In genomic region chr5:160235731-160236130, GRCh38 we compare ENCODE assay signal across 42 cellular contexts. TPM values are rescaled to one million over a fixed set of nuclear protein-coding genes. Genes with fewer than 3 reads are reported as not detected.
"Had no signal": no experiment of that assay in that cellular context is flagged by ENCODE, and none has a peak within 500 bp of the region (broad histone marks: within the 10 kb centered on the region; RNA-seq: fewer than 3 reads in every experiment).

No MANE protein-coding gene starts in this region.

- H3K4me3 Mint-ChIP-seq: activated CD4-positive, alpha-beta memory T cell treated with anti-CD3 and anti-CD28 coated beads for 36 hours; activated CD4-positive, alpha-beta T cell treated with anti-CD3 and anti-CD28 coated beads for 36 hours; activated CD4-positive, alpha-beta T cell treated with anti-CD3 and anti-CD28 coated beads, Interleukin-2, amount 10 ng/mL, durations not matched to agents 24 days and 14 days; activated CD8-positive, alpha-beta memory T cell treated with anti-CD3 and anti-CD28 coated beads, Interleukin-2, amount 10 ng/mL, durations not matched to agents 7 days and 5 days; activated CD8-positive, alpha-beta T cell treated with anti-CD3 and anti-CD28 coated beads, Interleukin-2, amount 10 ng/mL, durations not matched to agents 7 days and 5 days; activated naive CD4-positive, alpha-beta T cell treated with anti-CD3 and anti-CD28 coated beads for 36 hours; activated naive CD4-positive, alpha-beta T cell treated with anti-CD3 and anti-CD28 coated beads, Interleukin-2, amount 50 U/mL, for 24 hours; activated naive CD8-positive, alpha-beta T cell treated with anti-CD3 and anti-CD28 coated beads for 36 hours; activated naive CD8-positive, alpha-beta T cell treated with anti-CD3 and anti-CD28 coated beads, Interleukin-2, amount 50 U/mL, for 24 hours; activated T-helper 1 cell treated with anti-CD3 and anti-CD28 coated beads, Interleukin-12 subunit alpha, Interleukin-12 subunit beta, Interleukin-2, Interleukin-4 antibody, amounts not matched to agents 30 ng/mL and 10 ng/mL and 1 ng/mL, durations not matched to agents 14 hours and 24 hours and 36 hours; brain; T-helper 17 cell; T-helper 2 cell treated with Interferon-gamma antibody and Interleukin-4, amounts not matched to agents 5 μg/mL and 100 μg/mL, for 36 hours had no signal

- H3K4me1 Mint-ChIP-seq: activated CD4-positive, alpha-beta T cell treated with anti-CD3 and anti-CD28 coated beads for 36 hours; activated CD4-positive, alpha-beta T cell treated with anti-CD3 and anti-CD28 coated beads, Interleukin-2, amount 10 ng/mL, durations not matched to agents 24 days and 14 days; activated CD8-positive, alpha-beta memory T cell treated with anti-CD3 and anti-CD28 coated beads, Interleukin-2, amount 10 ng/mL, durations not matched to agents 7 days and 5 days; activated naive CD4-positive, alpha-beta T cell treated with anti-CD3 and anti-CD28 coated beads, Interleukin-2, amount 50 U/mL, for 24 hours; activated naive CD8-positive, alpha-beta T cell treated with anti-CD3 and anti-CD28 coated beads for 36 hours had no signal

- H3K27me3 ChIP-seq: adrenal gland, ascending aorta, breast epithelium, cardiac muscle cell, colonic mucosa, esophagus squamous epithelium had no signal

- FAIRE-seq: endometrium, endothelial cell of umbilical vein had no signal

- H3K9me3 ChIP-seq: adrenal gland, ascending aorta, breast epithelium, colonic mucosa, esophagus squamous epithelium, gastroesophageal sphincter had no signal

- DNase-seq: activated CD4-positive, alpha-beta memory T cell treated with anti-CD3 and anti-CD28 coated beads for 36 hours; activated CD4-positive, alpha-beta T cell treated with anti-CD3 and anti-CD28 coated beads for 36 hours; activated CD4-positive, alpha-beta T cell treated with anti-CD3 and anti-CD28 coated beads, Interleukin-2, amount 10 ng/mL, durations not matched to agents 24 days and 14 days; activated CD4-positive, CD25-positive, alpha-beta regulatory T cell; activated CD4-positive, CD25-positive, alpha-beta regulatory T cell treated with anti-CD3 and anti-CD28 coated beads, Interleukin-2, amount 50 U/mL, for 72 hours; activated CD8-positive, alpha-beta memory T cell treated with anti-CD3 and anti-CD28 coated beads, Interleukin-2, amount 10 ng/mL, durations not matched to agents 7 days and 5 days; activated CD8-positive, alpha-beta memory T cell treated with anti-CD3 and anti-CD28 coated beads, Interleukin-2, amount 50 U/mL, for 4 hours; activated CD8-positive, alpha-beta T cell treated with anti-CD3 and anti-CD28 coated beads, Interleukin-2, amount 10 ng/mL, durations not matched to agents 7 days and 5 days; activated effector memory CD4-positive, alpha-beta T cell treated with anti-CD3 and anti-CD28 coated beads, Interleukin-2, amount 50 U/mL, for 16 hours; activated naive CD4-positive, alpha-beta T cell treated with anti-CD3 and anti-CD28 coated beads for 36 hours; activated naive CD8-positive, alpha-beta T cell treated with anti-CD3 and anti-CD28 coated beads for 36 hours; activated naive CD8-positive, alpha-beta T cell treated with anti-CD3 and anti-CD28 coated beads, Interleukin-2, amount 50 U/mL, for 24 hours; activated T-cell treated with anti-CD3 and anti-CD28 coated beads, Interleukin-2, amount 50 U/mL, for 1 hour; activated T-cell treated with anti-CD3 and anti-CD28 coated beads, Interleukin-2, amount 50 U/mL, for 48 hours; adrenal gland; amygdala; central memory CD4-positive, alpha-beta T cell; cerebellar nuclear complex; colonic mucosa; effector CD8-positive, alpha-beta T cell; esophagus squamous epithelium; foreskin melanocyte; T-helper 1 cell; T-helper 17 cell; T1000; WERI-Rb-1 had no signal

- H3K9me3 Mint-ChIP-seq: activated CD4-positive, alpha-beta memory T cell treated with anti-CD3 and anti-CD28 coated beads for 36 hours; activated CD4-positive, alpha-beta T cell treated with anti-CD3 and anti-CD28 coated beads, Interleukin-2, amount 10 ng/mL, durations not matched to agents 24 days and 14 days; activated naive CD4-positive, alpha-beta T cell treated with anti-CD3 and anti-CD28 coated beads for 36 hours; activated naive CD4-positive, alpha-beta T cell treated with anti-CD3 and anti-CD28 coated beads, Interleukin-2, amount 50 U/mL, for 24 hours; activated naive CD8-positive, alpha-beta T cell treated with anti-CD3 and anti-CD28 coated beads for 36 hours; activated naive CD8-positive, alpha-beta T cell treated with anti-CD3 and anti-CD28 coated beads, Interleukin-2, amount 50 U/mL, for 24 hours; activated T-helper 1 cell treated with anti-CD3 and anti-CD28 coated beads, Interleukin-12 subunit alpha, Interleukin-12 subunit beta, Interleukin-2, Interleukin-4 antibody, amounts not matched to agents 30 ng/mL and 10 ng/mL and 1 ng/mL, durations not matched to agents 14 hours and 24 hours and 36 hours; activated T-helper 2 cell treated with anti-CD3 and anti-CD28 coated beads, Interferon-gamma antibody, Interleukin-2, Interleukin-4, amounts not matched to agents 10 μg/mL and 5 μg/mL and 100 μg/mL, durations not matched to agents 14 hours and 24 hours and 36 hours; T-helper 2 cell treated with Interferon-gamma antibody and Interleukin-4, amounts not matched to agents 5 μg/mL and 100 μg/mL, for 36 hours had no signal

- H3K27ac Mint-ChIP-seq: activated CD4-positive, alpha-beta memory T cell treated with anti-CD3 and anti-CD28 coated beads for 36 hours; activated CD4-positive, alpha-beta T cell treated with anti-CD3 and anti-CD28 coated beads for 36 hours; activated CD4-positive, alpha-beta T cell treated with anti-CD3 and anti-CD28 coated beads, Interleukin-2, amount 10 ng/mL, durations not matched to agents 24 days and 14 days; activated CD8-positive, alpha-beta memory T cell treated with anti-CD3 and anti-CD28 coated beads, Interleukin-2, amount 10 ng/mL, durations not matched to agents 7 days and 5 days; activated CD8-positive, alpha-beta T cell treated with anti-CD3 and anti-CD28 coated beads, Interleukin-2, amount 10 ng/mL, durations not matched to agents 7 days and 5 days; activated naive CD4-positive, alpha-beta T cell treated with anti-CD3 and anti-CD28 coated beads for 36 hours; activated naive CD4-positive, alpha-beta T cell treated with anti-CD3 and anti-CD28 coated beads, Interleukin-2, amount 50 U/mL, for 24 hours; activated naive CD8-positive, alpha-beta T cell treated with anti-CD3 and anti-CD28 coated beads for 36 hours; activated naive CD8-positive, alpha-beta T cell treated with anti-CD3 and anti-CD28 coated beads, Interleukin-2, amount 50 U/mL, for 24 hours; activated T-helper 1 cell treated with anti-CD3 and anti-CD28 coated beads, Interleukin-12 subunit alpha, Interleukin-12 subunit beta, Interleukin-2, Interleukin-4 antibody, amounts not matched to agents 30 ng/mL and 10 ng/mL and 1 ng/mL, durations not matched to agents 14 hours and 24 hours and 36 hours; activated T-helper 2 cell treated with anti-CD3 and anti-CD28 coated beads, Interferon-gamma antibody, Interleukin-2, Interleukin-4, amounts not matched to agents 10 μg/mL and 5 μg/mL and 100 μg/mL, durations not matched to agents 14 hours and 24 hours and 36 hours; brain; T-helper 17 cell; T-helper 2 cell treated with Interferon-gamma antibody and Interleukin-4, amounts not matched to agents 5 μg/mL and 100 μg/mL, for 36 hours had no signal

- H3K36me3 ChIP-seq: adrenal gland, ascending aorta, breast epithelium, cardiac muscle cell, colonic mucosa, esophagus squamous epithelium, gastroesophageal sphincter, WERI-Rb-1 had no signal

- ATAC-seq: activated CD4-positive, alpha-beta T cell treated with anti-CD3 and anti-CD28 coated beads for 36 hours; activated CD8-positive, alpha-beta memory T cell treated with anti-CD3 and anti-CD28 coated beads, Interleukin-2, amount 10 ng/mL, durations not matched to agents 7 days and 5 days; activated CD8-positive, alpha-beta T cell treated with anti-CD3 and anti-CD28 coated beads, Interleukin-2, amount 10 ng/mL, durations not matched to agents 7 days and 5 days; activated naive CD8-positive, alpha-beta T cell treated with anti-CD3 and anti-CD28 coated beads, Interleukin-2, amount 50 U/mL, for 24 hours; gastroesophageal sphincter; T-helper 17 cell had no signal

- H3K4me1 ChIP-seq: ascending aorta, breast epithelium, colonic mucosa, gastroesophageal sphincter had no signal

- H3K36me3 Mint-ChIP-seq: activated CD4-positive, alpha-beta memory T cell treated with anti-CD3 and anti-CD28 coated beads for 36 hours; activated CD8-positive, alpha-beta memory T cell treated with anti-CD3 and anti-CD28 coated beads, Interleukin-2, amount 10 ng/mL, durations not matched to agents 7 days and 5 days; activated naive CD4-positive, alpha-beta T cell treated with anti-CD3 and anti-CD28 coated beads, Interleukin-2, amount 50 U/mL, for 24 hours; activated naive CD8-positive, alpha-beta T cell treated with anti-CD3 and anti-CD28 coated beads for 36 hours; brain had no signal

- H3K27me3 Mint-ChIP-seq: activated CD4-positive, alpha-beta T cell treated with anti-CD3 and anti-CD28 coated beads for 36 hours; activated CD4-positive, alpha-beta T cell treated with anti-CD3 and anti-CD28 coated beads, Interleukin-2, amount 10 ng/mL, durations not matched to agents 24 days and 14 days; activated CD8-positive, alpha-beta memory T cell treated with anti-CD3 and anti-CD28 coated beads, Interleukin-2, amount 10 ng/mL, durations not matched to agents 7 days and 5 days; activated naive CD4-positive, alpha-beta T cell treated with anti-CD3 and anti-CD28 coated beads, Interleukin-2, amount 50 U/mL, for 24 hours; activated naive CD8-positive, alpha-beta T cell treated with anti-CD3 and anti-CD28 coated beads for 36 hours; activated naive CD8-positive, alpha-beta T cell treated with anti-CD3 and anti-CD28 coated beads, Interleukin-2, amount 50 U/mL, for 24 hours; brain had no signal

- H3K27ac ChIP-seq: adrenal gland, ascending aorta, breast epithelium, cardiac muscle cell, colonic mucosa, epithelial cell of prostate, esophagus squamous epithelium, gastroesophageal sphincter, WERI-Rb-1 had no signal

- H3K4me3 ChIP-seq: adrenal gland, ascending aorta, breast epithelium, cardiac muscle cell, colonic mucosa, esophagus squamous epithelium, gastroesophageal sphincter had no signal

RNA-seq across cellular contexts. Expression of gene FABP6, which starts 6.4 kb away (rescaled TPM):
- total RNA-seq: activated CD4-positive, alpha-beta memory T cell treated with anti-CD3 and anti-CD28 coated beads for 36 hours; activated CD4-positive, alpha-beta T cell treated with anti-CD3 and anti-CD28 coated beads for 36 hours; activated CD4-positive, alpha-beta T cell treated with anti-CD3 and anti-CD28 coated beads, Interleukin-2, amount 10 ng/mL, durations not matched to agents 24 days and 14 days; activated CD8-positive, alpha-beta memory T cell treated with anti-CD3 and anti-CD28 coated beads for 36 hours; activated CD8-positive, alpha-beta memory T cell treated with anti-CD3 and anti-CD28 coated beads, Interleukin-2, amount 10 ng/mL, durations not matched to agents 7 days and 5 days; activated CD8-positive, alpha-beta T cell treated with anti-CD3 and anti-CD28 coated beads, Interleukin-2, amount 10 ng/mL, durations not matched to agents 7 days and 5 days; activated naive CD4-positive, alpha-beta T cell treated with anti-CD3 and anti-CD28 coated beads for 36 hours; activated naive CD8-positive, alpha-beta T cell treated with anti-CD3 and anti-CD28 coated beads for 36 hours; activated T-helper 1 cell treated with anti-CD3 and anti-CD28 coated beads, Interleukin-12 subunit alpha, Interleukin-12 subunit beta, Interleukin-2, Interleukin-4 antibody, amounts not matched to agents 30 ng/mL and 10 ng/mL and 1 ng/mL, durations not matched to agents 14 hours and 24 hours and 36 hours; activated T-helper 2 cell treated with anti-CD3 and anti-CD28 coated beads, Interferon-gamma antibody, Interleukin-2, Interleukin-4, amounts not matched to agents 10 μg/mL and 5 μg/mL and 100 μg/mL, durations not matched to agents 14 hours and 24 hours and 36 hours; ascending aorta; breast epithelium; cardiac muscle cell; colonic mucosa; dermis microvascular lymphatic vessel endothelial cell; endothelial cell of umbilical vein; fibroblast of lung; fibroblast of villous mesenchyme; gastroesophageal sphincter; T-helper 17 cell had no signal
- polyA plus RNA-seq: endothelial cell of umbilical vein, fibroblast of lung had no signal
